In the genomic region with DNA sequence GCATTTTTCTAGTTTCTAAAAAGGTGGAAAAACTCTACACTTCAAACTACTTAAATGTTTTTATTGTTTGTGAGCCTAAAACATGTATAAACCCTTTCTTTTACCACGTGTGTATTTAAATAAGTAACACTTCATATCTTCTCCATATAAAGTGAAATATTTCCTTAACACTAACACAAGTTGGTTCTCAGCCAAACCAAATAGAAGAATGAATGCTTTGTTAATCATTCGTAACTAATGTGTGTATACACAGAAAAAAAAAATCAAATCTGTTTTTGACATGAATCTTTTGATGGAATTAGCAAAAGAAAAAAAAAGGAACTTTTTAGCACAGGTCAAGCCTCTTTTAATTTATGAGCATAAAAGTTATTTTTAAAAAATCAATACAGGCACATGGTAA, we compare ENCODE assay signal across 14 cellular contexts.
A peak's percentile ranks its signal among the peaks of the same experiment; 100 is the strongest.
DNase-seq lines count a peak whose midpoint lies in the region; ATAC-seq and TF ChIP-seq lines count a peak whose summit lies in the region.
"Had no signal": no experiment of that assay in that cellular context is flagged by ENCODE, and none has a peak within 500 bp of the region (broad histone marks: within the 10 kb centered on the region; RNA-seq: fewer than 3 reads in every experiment).

No MANE protein-coding gene starts in this region.

- no peaks in the 10 kb centered on the region for H3K27me3 Mint-ChIP-seq in CD8-positive, alpha-beta T cell (ENCODE audit: low read depth)
- no peaks in the 10 kb centered on the region for H3K27me3 Mint-ChIP-seq in immature natural killer cell (ENCODE audit: low read depth in 3 of 3)
- H3K27me3 Mint-ChIP-seq: activated naive CD4-positive, alpha-beta T cell treated with anti-CD3 and anti-CD28 coated beads, Interleukin-2, amount 10 ng/mL, durations not matched to agents 7 days and 5 days had no signal

- DNase-seq in A673 (ENCODE audit: low spot score) (peak; percentile 25), SJCRH30 (peak in 1 of 2 experiments; percentile 71), foreskin melanocyte (peak; percentile 80), DMS114 treated with DMSO at 0.1 percent for 48 hours (lab: John Stamatoyannopoulos, UW; ENCODE audit: unreplicated experiment) (no peak), immature natural killer cell (no peak), RPMI8226 (no peak)
- no peak for DNase-seq in CD8-positive, alpha-beta T cell
- DNase-seq: activated naive CD4-positive, alpha-beta T cell treated with anti-CD3 and anti-CD28 coated beads, Interleukin-2, amount 10 ng/mL, durations not matched to agents 7 days and 5 days; effector CD4-positive, alpha-beta T cell; H9; Karpas-422; upper lobe of right lung had no signal

- H3K27ac Mint-ChIP-seq in CD8-positive, alpha-beta T cell, result no peak overlapping the region
- H3K27ac Mint-ChIP-seq in immature natural killer cell, result no peak overlapping the region
- H3K27ac Mint-ChIP-seq: activated naive CD4-positive, alpha-beta T cell treated with anti-CD3 and anti-CD28 coated beads, Interleukin-2, amount 10 ng/mL, durations not matched to agents 7 days and 5 days; H9 had no signal

- TF ChIP-seq EP300 in Ishikawa (IDR thresholded peaks at IDR 0.05; ENCODE audit: borderline replicate concordance), result no peak

- ATAC-seq in CD8-positive, alpha-beta T cell, result no peak
- ATAC-seq: upper lobe of right lung had no signal

- no TSS peak for BruUV-seq in A673 (replicated peaks; lab: Mats Ljungman, UMichigan)

- H3K4me1 ChIP-seq in A673 (ENCODE audit: insufficient read depth, low read length, poor library complexity, severe bottlenecking) (no peaks in the 10 kb centered on the region), SJCRH30 (peaks cover 23% of the 10 kb centered on the region)
- no peaks in the 10 kb centered on the region for H3K4me1 ChIP-seq in CD8-positive, alpha-beta T cell (ENCODE audit: insufficient read depth, low read length)
- H3K4me1 ChIP-seq: upper lobe of right lung had no signal

- H3K27ac ChIP-seq in A673 (ENCODE audit: low read depth, low read length, poor library complexity, severe bottlenecking) (no peak overlapping the region), SJCRH30 (peak overlapping the region; percentile 61)
- no peak overlapping the region for H3K27ac ChIP-seq in CD8-positive, alpha-beta T cell (ENCODE audit: low read depth, low read length)
- H3K27ac ChIP-seq: C4-2B, upper lobe of right lung had no signal

- intact Hi-C loops in A673 (cut with micrococcal nuclease; ENCODE audit: unreplicated experiment), result no loop called here
- intact Hi-C loops in CD8-positive, alpha-beta T cell (cut with DNase I, micrococcal nuclease), result no loop called here

- CTCF ChIA-PET in A673 (lab: Charles Lee), result no interaction called here
- CTCF ChIA-PET in CD8-positive, alpha-beta T cell (lab: Charles Lee), result no interaction called here

- H3K36me3 ChIP-seq in A673 (ENCODE audit: insufficient read depth, low read length, poor library complexity, severe bottlenecking) (no peaks in the 10 kb centered on the region), SJCRH30 (no peaks in the 10 kb centered on the region)
- no peaks in the 10 kb centered on the region for H3K36me3 ChIP-seq in CD8-positive, alpha-beta T cell (ENCODE audit: insufficient read depth, low read length)
- H3K36me3 ChIP-seq: upper lobe of right lung had no signal

- H3K9me3 ChIP-seq in A673 (ENCODE audit: low read depth, low read length, poor library complexity, severe bottlenecking), result no peaks in the 10 kb centered on the region
- no peaks in the 10 kb centered on the region for H3K9me3 ChIP-seq in SJCRH30 (replicated peaks)
- H3K9me3 ChIP-seq in CD8-positive, alpha-beta T cell (ENCODE audit: low read length), result no peaks in the 10 kb centered on the region
- H3K9me3 ChIP-seq: upper lobe of right lung had no signal

- TF ChIP-seq RAD21 in Ishikawa (IDR thresholded peaks at IDR 0.05; ENCODE audit: low read depth), result no peak

- no peak overlapping the region for H3K4me3 ChIP-seq in A673 (ENCODE audit: low read depth, low read length, poor library complexity, severe bottlenecking)
- H3K4me3 ChIP-seq in SJCRH30, result no peak overlapping the region
- no peak overlapping the region for H3K4me3 ChIP-seq in CD8-positive, alpha-beta T cell (ENCODE audit: low read depth, low read length)
- H3K4me3 ChIP-seq: upper lobe of right lung had no signal

- POLR2A ChIA-PET in A673 (lab: Charles Lee; ENCODE audit: low non-redundant PET), result no interaction called here
- POLR2A ChIA-PET in CD8-positive, alpha-beta T cell (lab: Charles Lee), result no interaction called here

- no peaks in the 10 kb centered on the region for H3K27me3 ChIP-seq in A673 (replicated peaks; ENCODE audit: insufficient read depth, low read depth, low read length, poor library complexity)
- H3K27me3 ChIP-seq in SJCRH30, result no peaks in the 10 kb centered on the region
- H3K27me3 ChIP-seq in CD8-positive, alpha-beta T cell (ENCODE audit: insufficient read depth, low read length), result no peaks in the 10 kb centered on the region
- H3K27me3 ChIP-seq: upper lobe of right lung had no signal

- no peaks in the 10 kb centered on the region for H3K36me3 Mint-ChIP-seq in CD8-positive, alpha-beta T cell
- no peaks in the 10 kb centered on the region for H3K36me3 Mint-ChIP-seq in immature natural killer cell
- H3K36me3 Mint-ChIP-seq: activated naive CD4-positive, alpha-beta T cell treated with anti-CD3 and anti-CD28 coated beads, Interleukin-2, amount 10 ng/mL, durations not matched to agents 7 days and 5 days had no signal

- peaks cover 5% of the 10 kb centered on the region for H3K4me1 Mint-ChIP-seq in CD8-positive, alpha-beta T cell (ENCODE audit: low read depth)
- peaks cover under 1 to 3% of the 10 kb centered on the region in 2 donors for H3K4me1 Mint-ChIP-seq in immature natural killer cell
- H3K4me1 Mint-ChIP-seq: H9 had no signal

- H3K4me3 Mint-ChIP-seq in CD8-positive, alpha-beta T cell, result no peak overlapping the region
- H3K4me3 Mint-ChIP-seq in immature natural killer cell, result no peak overlapping the region
- H3K4me3 Mint-ChIP-seq: activated naive CD4-positive, alpha-beta T cell treated with anti-CD3 and anti-CD28 coated beads, Interleukin-2, amount 10 ng/mL, durations not matched to agents 7 days and 5 days; H9 had no signal

- TF ChIP-seq CTCF in A673 (conservative IDR thresholded peaks at IDR 0.05; ENCODE audit: low read depth, low read length), result no peak
- no peak for TF ChIP-seq CTCF in CD8-positive, alpha-beta T cell (IDR thresholded peaks at IDR 0.05)

- no peaks in the 10 kb centered on the region for H3K9me3 Mint-ChIP-seq in CD8-positive, alpha-beta T cell
- H3K9me3 Mint-ChIP-seq in immature natural killer cell, result no peaks in the 10 kb centered on the region
- H3K9me3 Mint-ChIP-seq: activated naive CD4-positive, alpha-beta T cell treated with anti-CD3 and anti-CD28 coated beads, Interleukin-2, amount 10 ng/mL, durations not matched to agents 7 days and 5 days; H9 had no signal

TF ChIP-seq in Ishikawa, 13 proteins besides CTCF, POLR2A, EP300 and RAD21:
- TF ChIP-seq NFIC (IDR thresholded peaks at IDR 0.05) (peak; percentile 88), TEAD4 (IDR thresholded peaks at IDR 0.05) (no peak)
TF ChIP-seq in Ishikawa: peak in this region for 1.

Comparison
In these comparisons a context has a peak if more than half of its experiments do, and no peak if none do; other contexts are left out.
1. DNase-seq: peak in A673 (single experiment) and foreskin melanocyte (single experiment); none in DMS114 treated with DMSO at 0.1 percent for 48 hours (single experiment), CD8-positive, alpha-beta T cell (0 of 7), immature natural killer cell (0 of 3) and RPMI8226 (single experiment).